In genomic region chr2:156329031-156329921, GRCh38 we compare ENCODE assay signal across 2 cellular contexts.
TF ChIP-seq lines count a peak whose summit lies in the region.

No MANE protein-coding gene starts in this region.

TF ChIP-seq in HCT116, 20 proteins besides CTCF, POLR2A, EP300 and RAD21:
- TF ChIP-seq EZH2 (IDR thresholded peaks at IDR 0.05) (no peak), FOSL1 (IDR thresholded peaks at IDR 0.05; ENCODE audit: low read depth) (no peak), SIN3A (IDR thresholded peaks at IDR 0.05; ENCODE audit: low read depth) (no peak), EZH2phosphoT487 (IDR thresholded peaks at IDR 0.05; ENCODE audit: borderline replicate concordance) (no peak), CEBPB (IDR thresholded peaks at IDR 0.05; ENCODE audit: low read depth) (no peak), POLR2AphosphoS5 (IDR thresholded peaks at IDR 0.05; ENCODE audit: low read depth, low read length) (0 out of 2 replicates have a peak, but pooled peaks have one; percentile 6), REST (IDR thresholded peaks at IDR 0.05; ENCODE audit: low read depth) (no peak), EGR1 (IDR thresholded peaks at IDR 0.05; ENCODE audit: low read depth) (no peak)

TF ChIP-seq in H1, 55 proteins besides CTCF, POLR2A, EP300 and RAD21:
- peak; percentile 85 for TF ChIP-seq RNF2 (IDR thresholded peaks at IDR 0.05; ENCODE audit: borderline replicate concordance, low read depth, low read length, missing control alignments, poor library complexity, severe bottlenecking)
- no peak for TF ChIP-seq KDM1A (IDR thresholded peaks at IDR 0.05; ENCODE audit: borderline replicate concordance, low read length)
- no peak for TF ChIP-seq BACH1 (IDR thresholded peaks at IDR 0.05; ENCODE audit: low read length)
- no peak for TF ChIP-seq SIRT6 (IDR thresholded peaks at IDR 0.05; ENCODE audit: low read length)
- peak; percentile 37 for TF ChIP-seq TAF7 (optimal IDR thresholded peaks at IDR 0.05; ENCODE audit: borderline replicate concordance, low read depth, low read length)
- no peak for TF ChIP-seq FOSL1 (IDR thresholded peaks at IDR 0.05; ENCODE audit: insufficient read depth, low read depth, low read length)
- no peak for TF ChIP-seq CBX5 (IDR thresholded peaks at IDR 0.05; ENCODE audit: low read depth, low read length)
- TF ChIP-seq RBBP5 (IDR thresholded peaks at IDR 0.05; ENCODE audit: borderline replicate concordance, low read depth, low read length) = no peak
- no peak for TF ChIP-seq GABPA (IDR thresholded peaks at IDR 0.05; ENCODE audit: borderline replicate concordance, insufficient read depth, low read length)
- TF ChIP-seq GTF2F1 (IDR thresholded peaks at IDR 0.05; ENCODE audit: borderline replicate concordance, low read depth, low read length) = no peak
- TF ChIP-seq, protein P1, sequence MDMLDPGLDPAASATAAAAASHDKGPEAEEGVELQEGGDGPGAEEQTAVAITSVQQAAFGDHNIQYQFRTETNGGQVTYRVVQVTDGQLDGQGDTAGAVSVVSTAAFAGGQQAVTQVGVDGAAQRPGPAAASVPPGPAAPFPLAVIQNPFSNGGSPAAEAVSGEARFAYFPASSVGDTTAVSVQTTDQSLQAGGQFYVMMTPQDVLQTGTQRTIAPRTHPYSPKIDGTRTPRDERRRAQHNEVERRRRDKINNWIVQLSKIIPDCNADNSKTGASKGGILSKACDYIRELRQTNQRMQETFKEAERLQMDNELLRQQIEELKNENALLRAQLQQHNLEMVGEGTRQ (IDR thresholded peaks at IDR 0.05; ENCODE audit: low read length) = peak; percentile 8; the same call in 1 of the 2 replicates
- TF ChIP-seq CTBP2 (IDR thresholded peaks at IDR 0.05; ENCODE audit: borderline replicate concordance, insufficient read depth, insufficient read length, low read length) = peak; percentile 67
- TF ChIP-seq HDAC2 (IDR thresholded peaks at IDR 0.05; ENCODE audit: borderline replicate concordance in 1 of 2, low read depth in 2 of 2, low read length in 2 of 2) = 0 out of 4 replicates have a peak, but pooled peaks of 1 of the 2 experiments have one; percentile 38
- no peak for TF ChIP-seq CREB1 (IDR thresholded peaks at IDR 0.05)
- TF ChIP-seq ASH2L (IDR thresholded peaks at IDR 0.05; ENCODE audit: low read length) = peak; percentile 52
- TF ChIP-seq SIN3A (conservative IDR thresholded peaks at IDR 0.05 in 1 of 2, IDR thresholded peaks at IDR 0.05 in 1 of 2; ENCODE audit: low read depth in 1 of 2, low read length in 2 of 2) = peak in 1 of 2 experiments; percentile 50; a peak in 1 of 4 replicates
- peak; percentile 98 for TF ChIP-seq KDM4A (IDR thresholded peaks at IDR 0.05; ENCODE audit: low read depth, low read length, severe bottlenecking)
- no peak for TF ChIP-seq ZNF274 (IDR thresholded peaks at IDR 0.05; ENCODE audit: borderline replicate concordance, extremely low read depth, low read length)
- TF ChIP-seq, protein P2, sequence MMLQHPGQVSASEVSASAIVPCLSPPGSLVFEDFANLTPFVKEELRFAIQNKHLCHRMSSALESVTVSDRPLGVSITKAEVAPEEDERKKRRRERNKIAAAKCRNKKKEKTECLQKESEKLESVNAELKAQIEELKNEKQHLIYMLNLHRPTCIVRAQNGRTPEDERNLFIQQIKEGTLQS (IDR thresholded peaks at IDR 0.05; ENCODE audit: insufficient read depth, low read depth, low read length) = no peak
- TF ChIP-seq E2F6 (IDR thresholded peaks at IDR 0.05) = peak; percentile 96
- TF ChIP-seq RXRA (IDR thresholded peaks at IDR 0.05; ENCODE audit: insufficient read depth, low read depth, low read length) = no peak
- peak; percentile 68; the same call in 1 of the 2 replicates for TF ChIP-seq YY1 (IDR thresholded peaks at IDR 0.05; ENCODE audit: low read depth, low read length)
- peak; percentile 96 for TF ChIP-seq MAX (IDR thresholded peaks at IDR 0.05)
- no peak for TF ChIP-seq CHD2 (IDR thresholded peaks at IDR 0.05; ENCODE audit: low read length)
- no peak for TF ChIP-seq HDAC6 (IDR thresholded peaks at IDR 0.05; ENCODE audit: low read depth, low read length)
- TF ChIP-seq SP1 (IDR thresholded peaks at IDR 0.05; ENCODE audit: low read depth, low read length) = 0 out of 2 replicates have a peak, but pooled peaks have one; percentile 15
